ENCODE assay signal across 1 cellular context in the genomic region with DNA sequence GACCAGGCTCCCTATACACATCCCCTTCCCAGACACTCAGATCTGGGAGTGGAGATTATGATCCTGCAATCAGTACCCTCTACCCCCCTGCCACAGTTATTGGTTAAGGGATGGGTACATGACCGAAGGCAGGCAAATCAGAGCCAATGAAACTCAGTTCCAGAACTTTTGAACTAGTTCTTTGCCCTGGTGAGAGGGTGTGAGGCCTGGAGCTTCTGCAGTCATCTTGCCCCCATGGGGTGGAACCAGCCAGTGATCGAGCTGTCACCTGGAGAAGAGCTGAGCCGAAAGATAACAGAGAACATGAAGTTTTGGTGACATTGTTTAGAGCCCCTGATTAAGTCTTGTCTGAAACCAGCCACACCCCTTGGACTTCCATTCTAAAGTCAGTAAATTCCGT.
TF ChIP-seq lines count a peak whose summit lies in the region.

No MANE protein-coding gene starts in this region.

TF ChIP-seq in HCT116, 20 proteins besides CTCF, POLR2A, EP300 and RAD21:
- TF ChIP-seq ZNF274 (IDR thresholded peaks at IDR 0.05; ENCODE audit: low read depth, low read length) (no peak), ATF3 (IDR thresholded peaks at IDR 0.05) (no peak), ELF1 (IDR thresholded peaks at IDR 0.05; ENCODE audit: borderline replicate concordance, low read depth) (no peak), TCF7L2 (IDR thresholded peaks at IDR 0.05; ENCODE audit: borderline replicate concordance, extremely low read depth, insufficient read depth, insufficient read length) (no peak), EZH2 (IDR thresholded peaks at IDR 0.05) (no peak), POLR2AphosphoS5 (IDR thresholded peaks at IDR 0.05; ENCODE audit: low read depth, low read length) (no peak), SP1 (IDR thresholded peaks at IDR 0.05; ENCODE audit: low read depth) (no peak)
